In genomic region chr5:89301572-89302025, GRCh38 we compare ENCODE assay signal across 12 cellular contexts.
A peak's percentile ranks its signal among the peaks of the same experiment; 100 is the strongest.
DNase-seq lines count a peak whose midpoint lies in the region; ATAC-seq and TF ChIP-seq lines count a peak whose summit lies in the region.
"Had no signal": no experiment of that assay in that cellular context is flagged by ENCODE, and none has a peak within 500 bp of the region (broad histone marks: within the 10 kb centered on the region; RNA-seq: fewer than 3 reads in every experiment).

No MANE protein-coding gene starts in this region.

- DNase-seq in activated B cell treated with CpG ODN at 0.5 μM for 24 hours (no peak), coronary artery (ENCODE audit: low spot score) (no peak), NCI-H774 (lab: John Stamatoyannopoulos, UW) (no peak)
- DNase-seq in activated CD8-positive, alpha-beta memory T cell treated with anti-CD3 and anti-CD28 coated beads, Interleukin-2, amount 50 U/mL, for 48 hours: no peak
- DNase-seq in stimulated activated CD4-positive, alpha-beta T cell treated with anti-CD3 and anti-CD28 coated beads, Interleukin-4, amount 100 ng/mL, for 24 hours: no peak
- DNase-seq: activated CD4-positive, alpha-beta T cell treated with anti-CD3 and anti-CD28 coated beads for 1 hour; CD4-positive, CD25-positive, alpha-beta regulatory T cell; endodermal cell; NCI-H1930 had no signal

- intact Hi-C loops in activated B cell treated with CpG ODN at 0.5 μM for 24 hours (cut with micrococcal nuclease): loop anchor here (2.0 to 5.0 kb wide), 2 partner anchors 19 to 34 kb away; no protein-coding TSS in a partner anchor

- H3K27ac Mint-ChIP-seq in activated B cell treated with CpG ODN at 0.5 μM for 24 hours: peak overlapping the region; percentile 84
- H3K27ac Mint-ChIP-seq: endodermal cell had no signal

- no peak overlapping the region for H3K27ac ChIP-seq in coronary artery

- no peak overlapping the region for H3K4me3 ChIP-seq in coronary artery

- H3K9me3 Mint-ChIP-seq in activated B cell treated with CpG ODN at 0.5 μM for 24 hours: no peaks in the 10 kb centered on the region
- H3K9me3 Mint-ChIP-seq: endodermal cell had no signal

- CTCF ChIA-PET in activated B cell treated with CpG ODN at 0.5 μM for 24 hours (lab: Charles Lee): interaction anchor here (2.6 kb wide), 1 partner anchor 12 kb away, joined by 14 read pairs; no protein-coding TSS in a partner anchor

- peaks cover 61% of the 10 kb centered on the region for H3K4me1 Mint-ChIP-seq in activated B cell treated with CpG ODN at 0.5 μM for 24 hours
- H3K4me1 Mint-ChIP-seq: CD4-positive, CD25-positive, alpha-beta regulatory T cell had no signal

- POLR2A ChIA-PET in activated B cell treated with CpG ODN at 0.5 μM for 24 hours (lab: Charles Lee): interaction anchor here (0.6 to 4.1 kb wide), 15 partner anchors 12 to 1108 kb away, joined by 3 to 40 read pairs (median 4); partner anchors contain the start of genes CETN3 and MEF2C

- no peaks in the 10 kb centered on the region for H3K36me3 Mint-ChIP-seq in activated B cell treated with CpG ODN at 0.5 μM for 24 hours (ENCODE audit: low read depth)
- H3K36me3 Mint-ChIP-seq: CD4-positive, CD25-positive, alpha-beta regulatory T cell had no signal

- peak overlapping the region; percentile 61 for H3K4me3 Mint-ChIP-seq in activated B cell treated with CpG ODN at 0.5 μM for 24 hours
- H3K4me3 Mint-ChIP-seq: CD4-positive, CD25-positive, alpha-beta regulatory T cell; endodermal cell had no signal

- TF ChIP-seq CTCF in activated B cell treated with CpG ODN at 0.5 μM for 24 hours (IDR thresholded peaks at IDR 0.05) (no peak), coronary artery (IDR thresholded peaks at IDR 0.05) (no peak)

- no peaks in the 10 kb centered on the region for H3K27me3 Mint-ChIP-seq in activated B cell treated with CpG ODN at 0.5 μM for 24 hours
- H3K27me3 Mint-ChIP-seq: CD4-positive, CD25-positive, alpha-beta regulatory T cell had no signal

- ATAC-seq in GM18511 (IDR thresholded peaks at IDR 0.05; ENCODE audit: unreplicated experiment) (peak; percentile 78), GM21447 (IDR thresholded peaks at IDR 0.05; ENCODE audit: unreplicated experiment) (peak; percentile 85), HG03064 (IDR thresholded peaks at IDR 0.05; ENCODE audit: low read depth, unreplicated experiment) (peak; percentile 71), activated B cell treated with CpG ODN at 0.5 μM for 24 hours (ENCODE audit: low read depth) (peak; percentile 32)

Comparison
In these comparisons a context has a peak if more than half of its experiments do, and no peak if none do; other contexts are left out.
1. ATAC-seq: peak in every context shown above with its lines; median percentile 85 in GM21447; 78 in GM18511; 71 in HG03064; 32 in activated B cell treated with CpG ODN at 0.5 μM for 24 hours.